ENCODE assay signal across 10 cellular contexts in the genomic region with DNA sequence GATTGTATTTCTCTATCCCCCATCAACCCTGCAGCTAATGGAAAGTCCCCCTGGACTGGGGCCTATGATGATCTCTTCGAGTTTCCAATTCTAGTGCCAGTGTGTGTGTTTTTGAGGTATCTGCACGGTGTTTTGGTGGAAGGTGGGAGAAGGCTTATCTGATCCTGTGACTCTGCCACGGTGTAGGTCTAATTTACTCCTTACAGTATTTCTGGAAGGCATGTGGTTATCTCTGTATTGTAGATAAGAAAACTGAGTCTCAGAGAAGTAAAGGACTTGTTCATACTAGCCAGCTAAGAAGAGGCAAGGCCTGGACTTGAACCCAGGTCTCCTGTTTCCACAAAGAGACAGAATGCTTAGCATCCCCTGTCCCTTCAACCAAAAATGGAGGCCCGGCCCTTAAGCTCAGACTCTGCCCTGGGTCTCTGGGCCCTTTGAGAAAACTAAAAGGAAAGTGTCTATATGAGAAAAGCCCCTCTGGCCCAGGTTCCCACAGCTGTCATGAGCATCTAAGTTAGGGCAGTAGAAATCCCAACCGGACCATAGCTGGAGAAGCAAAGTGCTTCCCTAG. TPM values are rescaled to one million over a fixed set of nuclear protein-coding genes. Genes with fewer than 3 reads are reported as not detected.
"Had no signal": no experiment of that assay in that cellular context is flagged by ENCODE, and none has a peak within 500 bp of the region (broad histone marks: within the 10 kb centered on the region; RNA-seq: fewer than 3 reads in every experiment).

No MANE protein-coding gene starts in this region.

- H3K9ac ChIP-seq: GM23248, KMS-11 had no signal

- DNase-seq: GM23248, GOT3, H9, HCEC 1CT, HFFc6, IMR-90, KBM-7 had no signal

- FAIRE-seq: H54, HTR-8/SVneo had no signal

- H3K9me3 Mint-ChIP-seq: H9, HFFc6 had no signal

- H3K27ac ChIP-seq: GM23248, KMS-11 had no signal

- H3K4me3 ChIP-seq: GM23248 had no signal

- H2AFZ ChIP-seq: GM23248 had no signal

- H3K4me2 ChIP-seq: KMS-11 had no signal

- H3K4me3 Mint-ChIP-seq: H9, HFFc6 had no signal

- H3K27ac Mint-ChIP-seq: HFFc6 had no signal

RNA-seq across cellular contexts. Expression of a gene that starts 20.3 kb away (rescaled TPM):
- total RNA-seq: GM23248 had no signal
